Comparison of ENCODE assay signal across 13 cellular contexts in the genomic region with DNA sequence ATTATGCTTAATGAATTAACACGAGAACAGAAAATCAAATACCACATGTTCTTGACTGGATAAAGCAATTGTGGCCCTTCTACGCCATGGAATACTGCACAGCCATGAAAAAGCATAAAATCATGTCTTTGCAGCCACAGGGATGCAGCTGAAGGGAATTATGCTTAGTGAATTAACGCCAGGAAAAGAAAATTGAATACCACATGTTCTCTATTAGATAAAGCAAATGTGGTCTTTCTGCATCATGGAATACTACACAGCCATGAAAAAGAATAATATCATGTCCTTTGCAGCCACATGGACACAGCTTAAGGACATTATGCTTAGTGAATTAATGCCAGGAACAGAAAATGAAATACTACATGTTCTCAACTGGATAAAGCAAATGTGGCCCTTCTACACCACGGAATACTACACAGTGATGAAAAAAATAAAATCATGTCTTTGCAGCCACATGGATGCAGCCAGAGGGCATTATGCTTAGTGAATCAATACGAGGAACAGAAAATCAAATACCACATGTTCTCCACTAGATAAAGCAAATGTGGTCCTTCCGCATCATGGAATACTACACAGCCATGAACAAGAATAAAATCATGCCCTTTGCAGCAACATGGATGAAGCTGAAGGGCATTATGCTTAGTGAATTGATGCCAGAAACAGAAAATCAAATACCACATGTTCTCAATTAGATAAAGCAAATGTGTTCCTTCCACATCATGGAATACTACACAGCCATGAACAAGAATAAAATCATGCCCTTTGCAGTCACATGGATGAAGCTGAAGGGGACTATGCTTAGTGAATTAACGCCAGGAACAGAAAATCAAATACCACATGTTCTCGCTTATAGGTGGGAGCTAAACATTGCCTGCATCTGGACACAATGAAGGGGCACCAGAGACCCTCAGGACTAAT. TPM values are rescaled to one million over a fixed set of nuclear protein-coding genes. Genes with fewer than 3 reads are reported as not detected.
"Had no signal": no experiment of that assay in that cellular context is flagged by ENCODE, and none has a peak within 500 bp of the region (broad histone marks: within the 10 kb centered on the region; RNA-seq: fewer than 3 reads in every experiment).

No MANE protein-coding gene starts in this region.

RNA-seq across cellular contexts. Expression of a gene that starts 37.3 kb away (rescaled TPM):
- total RNA-seq: activated B cell treated with CpG ODN at 0.5 μM for 24 hours; activated CD4-positive, alpha-beta memory T cell treated with anti-CD3 and anti-CD28 coated beads for 36 hours; activated CD4-positive, alpha-beta memory T cell treated with anti-CD3 and anti-CD28 coated beads, Interleukin-2, amount 10 ng/mL, durations not matched to agents 7 days and 5 days; activated CD4-positive, alpha-beta T cell treated with anti-CD3 and anti-CD28 coated beads for 36 hours; activated CD4-positive, alpha-beta T cell treated with anti-CD3 and anti-CD28 coated beads, Interleukin-2, amount 10 ng/mL, durations not matched to agents 24 days and 14 days; activated CD4-positive, alpha-beta T cell treated with anti-CD3 and anti-CD28 coated beads, Interleukin-2, amount 10 ng/mL, durations not matched to agents 7 days and 5 days; activated CD8-positive, alpha-beta memory T cell treated with anti-CD3 and anti-CD28 coated beads for 36 hours; activated CD8-positive, alpha-beta memory T cell treated with anti-CD3 and anti-CD28 coated beads, Interleukin-2, amount 10 ng/mL, durations not matched to agents 7 days and 5 days; activated CD8-positive, alpha-beta T cell treated with anti-CD3 and anti-CD28 coated beads for 36 hours; activated CD8-positive, alpha-beta T cell treated with anti-CD3 and anti-CD28 coated beads, Interleukin-2, amount 10 ng/mL, durations not matched to agents 7 days and 5 days; T-helper 1 cell treated with Interleukin-12 subunit alpha and Interleukin-12 subunit beta and Interleukin-4 antibody, amounts not matched to agents 30 ng/mL and 1 ng/mL, for 36 hours; T-helper 2 cell treated with Interferon-gamma antibody and Interleukin-4, amounts not matched to agents 100 ng/mL and 5 ng/mL, for 36 hours; WTC11 had no signal
